In the genomic region with DNA sequence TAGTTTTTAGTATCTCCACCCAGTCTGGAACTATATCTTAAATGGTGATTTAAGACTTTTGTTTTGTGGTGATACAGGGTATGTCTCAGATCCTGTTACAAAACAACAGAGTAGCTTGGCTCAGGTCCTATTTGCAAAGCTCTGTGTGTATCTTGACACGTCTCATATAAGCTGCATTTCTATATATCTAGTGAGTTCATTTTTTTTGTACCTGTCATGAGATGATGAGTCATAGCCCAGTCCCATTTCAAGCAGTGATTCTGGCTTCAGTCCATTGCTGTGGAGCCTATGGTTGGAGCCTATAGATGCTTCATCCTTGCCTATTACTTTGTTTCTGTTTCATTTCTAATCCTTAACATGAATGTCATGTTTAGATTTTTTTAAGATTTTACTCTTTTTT, we compare ENCODE assay signal across 27 cellular contexts. TPM values are rescaled to one million over a fixed set of nuclear protein-coding genes. Genes with fewer than 3 reads are reported as not detected.
A peak's percentile ranks its signal among the peaks of the same experiment; 100 is the strongest.
DNase-seq lines count a peak whose midpoint lies in the region; ATAC-seq, FAIRE-seq and TF ChIP-seq lines count a peak whose summit lies in the region.
"Had no signal": no experiment of that assay in that cellular context is flagged by ENCODE, and none has a peak within 500 bp of the region (broad histone marks: within the 10 kb centered on the region; RNA-seq: fewer than 3 reads in every experiment).

No MANE protein-coding gene starts in this region.

- H2AFZ ChIP-seq in OCI-LY7 (ENCODE audit: low read length), result no peak overlapping the region

- H3K4me3 ChIP-seq in A549 (no peak overlapping the region), OCI-LY7 (ENCODE audit: low read depth, low read length, poor library complexity, severe bottlenecking) (no peak overlapping the region)
- H3K4me3 ChIP-seq: BLaER1, GM12878, HAP-1, heart left ventricle, smooth muscle cell, upper lobe of right lung had no signal

- POLR2A ChIA-PET in A549 (lab: Yijun Ruan, JAX), result no interaction called here
- POLR2A ChIA-PET in OCI-LY7 (lab: Charles Lee), result no interaction called here

- TF ChIP-seq POLR2A in A549 (IDR thresholded peaks at IDR 0.05; ENCODE audit: low read length), result no peak

- no peak for TF ChIP-seq RAD21 in A549 (conservative IDR thresholded peaks at IDR 0.05 in 1 of 2, IDR thresholded peaks at IDR 0.05 in 1 of 2)

- FAIRE-seq in A549 (lab: Jason Lieb, UNC), result no peak
- FAIRE-seq: GM12878 had no signal

- 9% methylated on average over 1 of the region's 1 CpG for WGBS in A549 (ENCODE audit: missing lambda C conversion rate)

- no peak for TF ChIP-seq EP300 in A549 (IDR thresholded peaks at IDR 0.05)

- no peaks in the 10 kb centered on the region for H3K79me2 ChIP-seq in OCI-LY7 (ENCODE audit: insufficient read depth, low read depth, low read length)

- intact Hi-C loops in OCI-LY7 (cut with micrococcal nuclease; ENCODE audit: unreplicated experiment), result no loop called here

- CTCF ChIA-PET in A549 (lab: Yijun Ruan, JAX) (no interaction called here), OCI-LY7 (lab: Charles Lee; ENCODE audit: unreplicated experiment) (no interaction called here)

- H3K36me3 ChIP-seq in OCI-LY7 (ENCODE audit: insufficient read depth, low read length), result no peaks in the 10 kb centered on the region
- H3K36me3 ChIP-seq: BLaER1, HAP-1, heart left ventricle, upper lobe of right lung had no signal

- H3K27ac ChIP-seq in A549, result no peak overlapping the region
- no peak overlapping the region for H3K27ac ChIP-seq in OCI-LY7 (ENCODE audit: low read depth, low read length, poor library complexity, severe bottlenecking)
- H3K27ac ChIP-seq: BLaER1, heart left ventricle, upper lobe of right lung had no signal

- H3K4me1 ChIP-seq in A549 (no peaks in the 10 kb centered on the region), OCI-LY7 (ENCODE audit: insufficient read depth, low read length, poor library complexity, severe bottlenecking) (no peaks in the 10 kb centered on the region)
- H3K4me1 ChIP-seq: BLaER1, HAP-1, heart left ventricle, upper lobe of right lung had no signal

- H4K20me1 ChIP-seq in OCI-LY7 (ENCODE audit: insufficient read depth, low read length), result no peaks in the 10 kb centered on the region
- H4K20me1 ChIP-seq: BLaER1 had no signal

- no TSS peak for BruUV-seq in OCI-LY7 (replicated peaks; lab: Mats Ljungman, UMichigan)

- no peaks in the 10 kb centered on the region for H3K9me3 ChIP-seq in A549
- no peaks in the 10 kb centered on the region for H3K9me3 ChIP-seq in OCI-LY7 (ENCODE audit: low read length)
- H3K9me3 ChIP-seq: BLaER1, HAP-1, heart left ventricle, upper lobe of right lung had no signal

- no peak for TF ChIP-seq CTCF in A549 (IDR thresholded peaks at IDR 0.05)
- TF ChIP-seq CTCF in OCI-LY7 (conservative IDR thresholded peaks at IDR 0.05; ENCODE audit: low read length), result no peak

- H3K4me2 ChIP-seq in A549 (no peak overlapping the region), OCI-LY7 (ENCODE audit: low read length) (no peak overlapping the region)
- H3K4me2 ChIP-seq: BLaER1, smooth muscle cell had no signal

- H3K9me2 ChIP-seq in OCI-LY7 (ENCODE audit: insufficient read depth, low read length), result no peaks in the 10 kb centered on the region

- DNase-seq in A549 (ENCODE audit: low read depth in 1 of 2, low spot score in 1 of 2) (no peak), HPDE6-E6E7 (ENCODE audit: extremely low spot score) (peak; percentile 62), RKO (ENCODE audit: low spot score) (peak; percentile 42), iPS-NIHi11 (ENCODE audit: low spot score) (peak; percentile 20), left lobe of liver (ENCODE audit: low spot score) (no peak), NCI-H187 (lab: John Stamatoyannopoulos, UW) (no peak), OCI-LY7 (ENCODE audit: low spot score) (no peak)
- DNase-seq: activated CD4-positive, alpha-beta memory T cell treated with anti-CD3 and anti-CD28 coated beads, Interleukin-2, amount 10 ng/mL, durations not matched to agents 7 days and 5 days; COR-L47; DND-41; heart left ventricle; naive B cell; NCI-H146; NCI-H748 treated with DMSO at 0.1 percent for 48 hours; stimulated activated CD4-positive, alpha-beta T cell treated with anti-CD3 and anti-CD28 coated beads, Interleukin-2, amount 100 ng/mL, for 24 hours; substantia nigra; upper lobe of right lung had no signal

- ATAC-seq in A549 (no peak), left lobe of liver (no peak), HG03039 (IDR thresholded peaks at IDR 0.05; ENCODE audit: unreplicated experiment) (no peak)
- ATAC-seq: GM12878, heart left ventricle, upper lobe of right lung had no signal

TF ChIP-seq in A549, 52 proteins besides CTCF, POLR2A, EP300 and RAD21:
- TF ChIP-seq NPAS2 (CRISPR knock-in tag; IDR thresholded peaks at IDR 0.05; ENCODE audit: borderline replicate concordance) (no peak), MYC (IDR thresholded peaks at IDR 0.05; ENCODE audit: borderline replicate concordance, low read length) (no peak), RCOR1 (IDR thresholded peaks at IDR 0.05; ENCODE audit: low read depth, low read length) (no peak), JUN (IDR thresholded peaks at IDR 0.05) (no peak), FOSL2 (IDR thresholded peaks at IDR 0.05) (no peak), FOSL2 (CRISPR knock-in tag; IDR thresholded peaks at IDR 0.05) (0 out of 2 replicates have a peak, but pooled peaks have one; percentile 19)
- TF ChIP-seq, protein P1, sequence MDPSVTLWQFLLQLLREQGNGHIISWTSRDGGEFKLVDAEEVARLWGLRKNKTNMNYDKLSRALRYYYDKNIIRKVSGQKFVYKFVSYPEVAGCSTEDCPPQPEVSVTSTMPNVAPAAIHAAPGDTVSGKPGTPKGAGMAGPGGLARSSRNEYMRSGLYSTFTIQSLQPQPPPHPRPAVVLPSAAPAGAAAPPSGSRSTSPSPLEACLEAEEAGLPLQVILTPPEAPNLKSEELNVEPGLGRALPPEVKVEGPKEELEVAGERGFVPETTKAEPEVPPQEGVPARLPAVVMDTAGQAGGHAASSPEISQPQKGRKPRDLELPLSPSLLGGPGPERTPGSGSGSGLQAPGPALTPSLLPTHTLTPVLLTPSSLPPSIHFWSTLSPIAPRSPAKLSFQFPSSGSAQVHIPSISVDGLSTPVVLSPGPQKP (IDR thresholded peaks at IDR 0.05; ENCODE audit: low read depth, low read length), result no peak
TF ChIP-seq in A549: peak in this region for 1.

RNA-seq across cellular contexts. Expression of a gene that starts 23.0 kb away (rescaled TPM):
- not detected in 2 replicates for polyA plus RNA-seq in A549 (2011; rRNA removed)
- polyA plus RNA-seq in A549 (2012; cell fraction: cytosol; rRNA removed), result not detected in 2 replicates
- polyA plus RNA-seq in A549 (2012; cell fraction: nucleus; rRNA removed), result not detected in 2 replicates
- polyA plus RNA-seq in A549 (2017; fragmentation: RNase III; extraction: RNeasy Plus Mini Kit Qiagen cat#74134 plus additional on column Dnase treatment), result not detected in 3 replicates
- not detected in 2 replicates for polyA minus RNA-seq in A549 (2011; rRNA and poly(A)+ RNA removed)
- not detected for total RNA-seq in left lobe of liver
- not detected in 2 replicates for total RNA-seq in OCI-LY7 (2014; rRNA removed; shearing (Covaris generic))
- total RNA-seq in OCI-LY7 (2022), result not detected in 2 replicates
- total RNA-seq: activated CD4-positive, alpha-beta memory T cell treated with anti-CD3 and anti-CD28 coated beads, Interleukin-2, amount 10 ng/mL, durations not matched to agents 7 days and 5 days; chondrocyte; epithelial cell of proximal tubule; fibroblast of villous mesenchyme; GM12878; heart left ventricle; mesenteric fat pad; omental fat pad; smooth muscle cell; upper lobe of right lung had no signal
- polyA plus RNA-seq: GM12878, heart left ventricle, smooth muscle cell had no signal

Comparison
In these comparisons a context has a peak if more than half of its experiments do, and no peak if none do; other contexts are left out.
1. DNase-seq: peak in HPDE6-E6E7 (single experiment), RKO (single experiment) and iPS-NIHi11 (single experiment); none in A549 (0 of 2), left lobe of liver (single experiment), NCI-H187 (0 of 2) and OCI-LY7 (single experiment).